Comparison of ENCODE assay signal across 12 cellular contexts in genomic region chr16:11848842-11849241, GRCh38. TPM values are rescaled to one million over a fixed set of nuclear protein-coding genes. Genes with fewer than 3 reads are reported as not detected.
DNase-seq lines count a peak whose midpoint lies in the region; ATAC-seq and TF ChIP-seq lines count a peak whose summit lies in the region.
"Had no signal": no experiment of that assay in that cellular context is flagged by ENCODE, and none has a peak within 500 bp of the region (broad histone marks: within the 10 kb centered on the region; RNA-seq: fewer than 3 reads in every experiment).

No MANE protein-coding gene starts in this region.

- intact Hi-C loops in Calu3 (cut with micrococcal nuclease; ENCODE audit: unreplicated experiment) (no loop called here), aorta (cut with DNase I) (no loop called here)

- no TSS peak for BruUV-seq in Calu3 (replicated peaks; lab: Mats Ljungman, UMichigan)

- ATAC-seq in activated naive CD8-positive, alpha-beta T cell treated with anti-CD3 and anti-CD28 coated beads, Interleukin-2, amount 50 U/mL, for 24 hours: no peak
- no peak for ATAC-seq in naive thymus-derived CD8-positive, alpha-beta T cell
- no peak for ATAC-seq in aorta (ENCODE audit: low FRiP score)
- no peak for ATAC-seq in GM21619 (IDR thresholded peaks at IDR 0.05; ENCODE audit: unreplicated experiment)

- no peaks in the 10 kb centered on the region for H3K27me3 Mint-ChIP-seq in Calu3 (ENCODE audit: unreplicated experiment)
- no peaks in the 10 kb centered on the region for H3K27me3 Mint-ChIP-seq in IgD-negative memory B cell
- no peaks in the 10 kb centered on the region for H3K27me3 Mint-ChIP-seq in activated naive CD8-positive, alpha-beta T cell treated with anti-CD3 and anti-CD28 coated beads, Interleukin-2, amount 50 U/mL, for 24 hours
- H3K27me3 Mint-ChIP-seq in naive thymus-derived CD8-positive, alpha-beta T cell: no peaks in the 10 kb centered on the region

- peaks cover 0 to 3% of the 10 kb centered on the region in 2 donors for H3K4me1 ChIP-seq in aorta (ENCODE audit: control insufficient read depth in 1 of 2, insufficient read depth in 2 of 2, low read length in 2 of 2)

- H3K27me3 ChIP-seq in aorta (ENCODE audit: control insufficient read depth in 1 of 2, insufficient read depth in 2 of 2, low read length in 1 of 2): no peaks in the 10 kb centered on the region

- peaks cover 2 to 5% of the 10 kb centered on the region in 2 donors for H3K36me3 ChIP-seq in aorta (ENCODE audit: control insufficient read depth in 1 of 2, insufficient read depth in 2 of 2, low read length in 1 of 2)

- H3K27ac Mint-ChIP-seq in Calu3 (ENCODE audit: unreplicated experiment): no peak overlapping the region
- peak overlapping the region in 2 of 3 donors; percentile 14 to 80 for H3K27ac Mint-ChIP-seq in IgD-negative memory B cell
- peak overlapping the region; percentile 73 for H3K27ac Mint-ChIP-seq in activated naive CD8-positive, alpha-beta T cell treated with anti-CD3 and anti-CD28 coated beads, Interleukin-2, amount 50 U/mL, for 24 hours
- H3K27ac Mint-ChIP-seq in naive thymus-derived CD8-positive, alpha-beta T cell: peak overlapping the region in 7 of 10 donors; percentile 11 to 53 (median 43)

- H3K4me1 Mint-ChIP-seq in Calu3 (ENCODE audit: low read depth, unreplicated experiment) (peaks cover 11% of the 10 kb centered on the region), IgD-negative memory B cell (peaks cover 13 to 22% (median 22%) of the 10 kb centered on the region in 3 donors)
- H3K4me1 Mint-ChIP-seq in activated naive CD8-positive, alpha-beta T cell treated with anti-CD3 and anti-CD28 coated beads, Interleukin-2, amount 50 U/mL, for 24 hours: peaks cover 57% of the 10 kb centered on the region
- H3K4me1 Mint-ChIP-seq in naive thymus-derived CD8-positive, alpha-beta T cell: peaks cover 10 to 61% (median 45%) of the 10 kb centered on the region in 4 donors

- CTCF ChIA-PET in Calu3 (lab: Charles Lee): interaction anchor here (0.7 to 0.8 kb wide), 3 partner anchors 15 to 476 kb away, joined by 3 read pairs; no protein-coding TSS in a partner anchor

- H3K9me3 Mint-ChIP-seq in Calu3 (ENCODE audit: low read depth, unreplicated experiment): no peaks in the 10 kb centered on the region
- H3K9me3 Mint-ChIP-seq in IgD-negative memory B cell: no peaks in the 10 kb centered on the region
- no peaks in the 10 kb centered on the region for H3K9me3 Mint-ChIP-seq in activated naive CD8-positive, alpha-beta T cell treated with anti-CD3 and anti-CD28 coated beads, Interleukin-2, amount 50 U/mL, for 24 hours
- no peaks in the 10 kb centered on the region for H3K9me3 Mint-ChIP-seq in naive thymus-derived CD8-positive, alpha-beta T cell

- H3K4me3 Mint-ChIP-seq in Calu3 (ENCODE audit: low read depth, unreplicated experiment) (peak overlapping the region; percentile 26), IgD-negative memory B cell (peak overlapping the region in 1 of 4 donors; percentile 78)
- H3K4me3 Mint-ChIP-seq in activated naive CD8-positive, alpha-beta T cell treated with anti-CD3 and anti-CD28 coated beads, Interleukin-2, amount 50 U/mL, for 24 hours: peak overlapping the region; percentile 78
- H3K4me3 Mint-ChIP-seq in naive thymus-derived CD8-positive, alpha-beta T cell: peak overlapping the region in 7 of 10 donors; percentile 54 to 75 (median 61)

- TF ChIP-seq CTCF in Calu3 (IDR thresholded peaks at IDR 0.05; ENCODE audit: unreplicated experiment): no peak

- H3K36me3 Mint-ChIP-seq in Calu3 (ENCODE audit: insufficient read depth, unreplicated experiment) (peaks cover 85% of the 10 kb centered on the region), IgD-negative memory B cell (peaks cover 2% of the 10 kb centered on the region)
- peaks cover 68% of the 10 kb centered on the region for H3K36me3 Mint-ChIP-seq in activated naive CD8-positive, alpha-beta T cell treated with anti-CD3 and anti-CD28 coated beads, Interleukin-2, amount 50 U/mL, for 24 hours (ENCODE audit: low read depth)
- peaks cover 0 to 63% (median 9%) of the 10 kb centered on the region in 3 donors for H3K36me3 Mint-ChIP-seq in naive thymus-derived CD8-positive, alpha-beta T cell

- H3K4me3 ChIP-seq in aorta (ENCODE audit: low read length in 2 of 2): no peak overlapping the region

- H3K27ac ChIP-seq in aorta (ENCODE audit: low read depth in 1 of 2, low read length in 2 of 2): no peak overlapping the region

- DNase-seq in Calu3 (no peak), germinal center (ENCODE audit: low spot score) (no peak), aorta (no peak), NK-92 (lab: John Stamatoyannopoulos, UW; ENCODE audit: unreplicated experiment) (no peak)
- no peak for DNase-seq in activated naive CD8-positive, alpha-beta T cell treated with anti-CD3 and anti-CD28 coated beads, Interleukin-2, amount 50 U/mL, for 24 hours
- DNase-seq in naive thymus-derived CD8-positive, alpha-beta T cell: no peak
- DNase-seq: effector memory CD4-positive, alpha-beta T cell; NCI-H2029; small intestine; T-helper 9 cell had no signal

- 91 to 94% methylated on average over 3 of the region's 3 CpGs for WGBS in aorta, 2 donors

- no peaks in the 10 kb centered on the region for H3K9me3 ChIP-seq in aorta (ENCODE audit: control insufficient read depth, low read length)

- POLR2A ChIA-PET in naive thymus-derived CD8-positive, alpha-beta T cell (lab: Charles Lee): interaction anchor here (0.7 kb wide), 1 partner anchor 64 kb away, joined by 3 read pairs; no protein-coding TSS in a partner anchor

RNA-seq across cellular contexts. Expression of gene RSL1D1, which starts 2.5 kb away (rescaled TPM):
- total RNA-seq in Calu3 (2022): 239 and 247 TPM in 2 replicates
- polyA plus RNA-seq in IgD-negative memory B cell: 307 TPM
- 100 to 1,000 TPM; 238 to 252 TPM for total RNA-seq in naive thymus-derived CD8-positive, alpha-beta T cell
- 100 to 1,000 TPM; 256 to 353 (median 337) TPM for polyA plus RNA-seq in naive thymus-derived CD8-positive, alpha-beta T cell
- 10 to 100 TPM; 83.1 to 95.5 TPM for total RNA-seq in aorta
- polyA plus RNA-seq in aorta: 10 to 100 TPM; 72.3 to 80.9 TPM

RNA-seq across cellular contexts. Expression of gene ZC3H7A, which starts 51.8 kb away (rescaled TPM):
- 68.7 and 70.9 TPM in 2 replicates for total RNA-seq in Calu3 (2022)
- 37.5 TPM for polyA plus RNA-seq in IgD-negative memory B cell
- total RNA-seq in naive thymus-derived CD8-positive, alpha-beta T cell: 10 to 100 TPM; 71.0 to 72.2 TPM
- polyA plus RNA-seq in naive thymus-derived CD8-positive, alpha-beta T cell: 10 to 100 TPM; 29.7 to 35.1 (median 32.3) TPM
- 10 to 100 TPM; 69.7 to 86.2 TPM for total RNA-seq in aorta
- 10 to 100 TPM; 45.4 to 46.7 TPM for polyA plus RNA-seq in aorta
